In genomic region chr11:63012450-63013238, GRCh38 we compare ENCODE assay signal across 23 cellular contexts. TPM values are rescaled to one million over a fixed set of nuclear protein-coding genes. Genes with fewer than 3 reads are reported as not detected.
"Had no signal": no experiment of that assay in that cellular context is flagged by ENCODE, and none has a peak within 500 bp of the region (broad histone marks: within the 10 kb centered on the region; RNA-seq: fewer than 3 reads in every experiment).

No MANE protein-coding gene starts in this region.

- H3K27me3 ChIP-seq: breast epithelium had no signal

- FAIRE-seq: frontal cortex, small intestine had no signal

- ATAC-seq: left lobe of liver; mucosa of descending colon; naive thymus-derived CD4-positive, alpha-beta T cell had no signal

- H3K27ac ChIP-seq: breast epithelium, neutrophil, parathyroid adenoma, thoracic aorta had no signal

- H3K36me3 ChIP-seq: breast epithelium, neutrophil, thoracic aorta had no signal

- H3K4me3 ChIP-seq: breast epithelium, mucosa of descending colon, thoracic aorta had no signal

- H3K4me1 ChIP-seq: breast epithelium, parathyroid adenoma had no signal

- H3K9me3 ChIP-seq: breast epithelium, mucosa of descending colon, neutrophil, thoracic aorta had no signal

- H3K9ac ChIP-seq: parathyroid adenoma had no signal

- DNase-seq: activated CD4-positive, alpha-beta T cell treated with anti-CD3 and anti-CD28 coated beads, Interleukin-2, amount 50 U/mL, for 4 hours; activated CD4-positive, CD25-positive, alpha-beta regulatory T cell treated with anti-CD3 and anti-CD28 coated beads, Interleukin-2, amount 50 U/mL, for 72 hours; activated naive CD4-positive, alpha-beta T cell; activated naive CD8-positive, alpha-beta T cell treated with anti-CD3 and anti-CD28 coated beads, Interleukin-2, amount 10 ng/mL, durations not matched to agents 7 days and 5 days; activated T-cell treated with anti-CD3 and anti-CD28 coated beads for 4 hours; aorta; head of caudate nucleus; mucosa of descending colon; naive thymus-derived CD4-positive, alpha-beta T cell; retina; small intestine; stimulated activated CD4-positive, alpha-beta T cell treated with anti-CD3 and anti-CD28 coated beads, Interleukin-4, amount 100 ng/mL, for 4 hours; T1000 had no signal

- H3K79me2 ChIP-seq: parathyroid adenoma had no signal

- H2AFZ ChIP-seq: parathyroid adenoma had no signal

RNA-seq across cellular contexts. Expression of gene SLC22A8, which starts 3.0 kb away (rescaled TPM):
- total RNA-seq: activated naive CD8-positive, alpha-beta T cell treated with anti-CD3 and anti-CD28 coated beads, Interleukin-2, amount 10 ng/mL, durations not matched to agents 7 days and 5 days; aorta; breast epithelium; chondrocyte; dermis microvascular lymphatic vessel endothelial cell; epithelial cell of proximal tubule; left lobe of liver; lung microvascular endothelial cell; mucosa of descending colon; naive thymus-derived CD4-positive, alpha-beta T cell; thoracic aorta had no signal
- polyA plus RNA-seq: aorta; naive thymus-derived CD4-positive, alpha-beta T cell; small intestine had no signal

RNA-seq across cellular contexts. Expression of gene SLC22A6, which starts 27.9 kb away (rescaled TPM):
- total RNA-seq: activated naive CD8-positive, alpha-beta T cell treated with anti-CD3 and anti-CD28 coated beads, Interleukin-2, amount 10 ng/mL, durations not matched to agents 7 days and 5 days; aorta; breast epithelium; chondrocyte; dermis microvascular lymphatic vessel endothelial cell; epithelial cell of proximal tubule; left lobe of liver; lung microvascular endothelial cell; mucosa of descending colon; naive thymus-derived CD4-positive, alpha-beta T cell; thoracic aorta had no signal
- polyA plus RNA-seq: naive thymus-derived CD4-positive, alpha-beta T cell; small intestine had no signal
